18 cellular contexts compared by ENCODE assay signal in genomic region chr12:82682326-82682725, GRCh38. TPM values are rescaled to one million over a fixed set of nuclear protein-coding genes. Genes with fewer than 3 reads are reported as not detected.
A peak's percentile ranks its signal among the peaks of the same experiment; 100 is the strongest.
DNase-seq lines count a peak whose midpoint lies in the region; ATAC-seq and TF ChIP-seq lines count a peak whose summit lies in the region.
"Had no signal": no experiment of that assay in that cellular context is flagged by ENCODE, and none has a peak within 500 bp of the region (broad histone marks: within the 10 kb centered on the region; RNA-seq: fewer than 3 reads in every experiment).

No MANE protein-coding gene starts in this region.

- intact Hi-C loops in heart left ventricle (cut with DNase I), result loop anchor here in 7 of 10 donors (5.0 to 10.0 kb wide), 4 partner anchors 1142 to 1822 kb away; no protein-coding TSS in a partner anchor

- ATAC-seq in GM23338 (no peak), HG03280 (IDR thresholded peaks at IDR 0.05; ENCODE audit: unreplicated experiment) (no peak), heart left ventricle (no peak)
- ATAC-seq: activated T-cell treated with anti-CD3 and anti-CD28 coated beads, Interleukin-2, amount 50 U/mL, for 72 hours; T-helper 17 cell had no signal

- H3F3A ChIP-seq in GM23338 (replicated peaks; ENCODE audit: low read depth), result no peaks in the 10 kb centered on the region

- peak overlapping the region; percentile 75; the same call in 1 of the 2 replicates for H2AFZ ChIP-seq in GM23338

- H3K4me1 Mint-ChIP-seq in GM23338, result peaks cover 13% of the 10 kb centered on the region
- H3K4me1 Mint-ChIP-seq: activated naive CD4-positive, alpha-beta T cell treated with anti-CD3 and anti-CD28 coated beads, Interleukin-2, amount 50 U/mL, for 24 hours had no signal

- H3K36me3 Mint-ChIP-seq in GM23338 (ENCODE audit: low read depth), result no peaks in the 10 kb centered on the region
- H3K36me3 Mint-ChIP-seq: activated naive CD4-positive, alpha-beta T cell treated with anti-CD3 and anti-CD28 coated beads, Interleukin-2, amount 50 U/mL, for 24 hours had no signal

- H3K4me1 ChIP-seq in BLaER1 treated with 17β-estradiol and CSF1 and Interleukin-3, amounts not matched to agents 10 nM and 100 nM, result peaks cover 0 to 27% (median 15%) of the 10 kb centered on the region in 10 experiments; a peak in 14 of 20 replicates
- H3K4me1 ChIP-seq in GM23338 (ENCODE audit: insufficient read depth) (peaks cover 9% of the 10 kb centered on the region; the same call in 1 of the 2 replicates), heart left ventricle (peaks cover 0 to 18% (median 0%) of the 10 kb centered on the region in 12 donors)

- peak overlapping the region in 8 of 11 experiments; percentile 19 to 63 (median 44); a peak in 10 of 22 replicates for H3K4me2 ChIP-seq in BLaER1 treated with 17β-estradiol and CSF1 and Interleukin-3, amounts not matched to agents 10 nM and 100 nM
- H3K4me2 ChIP-seq in GM23338, result no peak overlapping the region

- no peak overlapping the region for H3K27ac Mint-ChIP-seq in GM23338
- H3K27ac Mint-ChIP-seq: activated naive CD4-positive, alpha-beta T cell treated with anti-CD3 and anti-CD28 coated beads, Interleukin-2, amount 50 U/mL, for 24 hours; activated T-cell treated with anti-CD3 and anti-CD28 coated beads, Interleukin-2, amount 50 U/mL, for 72 hours; T-helper 17 cell had no signal

- no peak for TF ChIP-seq POLR2A in heart left ventricle (IDR thresholded peaks at IDR 0.05)

- TF ChIP-seq CTCF in GM23338 (conservative IDR thresholded peaks at IDR 0.05; ENCODE audit: low read depth in 2 of 2) (no peak), WERI-Rb-1 (IDR thresholded peaks at IDR 0.05; ENCODE audit: low read depth, low read length) (no peak), heart left ventricle (IDR thresholded peaks at IDR 0.05) (no peak)

- H3K27ac ChIP-seq in BLaER1 treated with 17β-estradiol and CSF1 and Interleukin-3, amounts not matched to agents 10 nM and 100 nM, result no peak overlapping the region
- H3K27ac ChIP-seq in GM23338 (ENCODE audit: low read depth), result no peak overlapping the region
- no peak overlapping the region for H3K27ac ChIP-seq in WERI-Rb-1
- no peak overlapping the region for H3K27ac ChIP-seq in heart left ventricle
- H3K27ac ChIP-seq: tibial nerve had no signal

- no peaks in the 10 kb centered on the region for H3K79me2 ChIP-seq in GM23338 (replicated peaks; ENCODE audit: insufficient read depth)

- no peaks in the 10 kb centered on the region for H4K20me1 ChIP-seq in BLaER1 treated with 17β-estradiol and CSF1 and Interleukin-3, amounts not matched to agents 10 nM and 100 nM
- no peaks in the 10 kb centered on the region for H4K20me1 ChIP-seq in GM23338 (replicated peaks; ENCODE audit: insufficient read depth)

- H3K9me3 ChIP-seq in BLaER1 treated with 17β-estradiol and CSF1 and Interleukin-3, amounts not matched to agents 10 nM and 100 nM (replicated peaks in 1 of 11), result no peaks in the 10 kb centered on the region
- H3K9me3 ChIP-seq in WERI-Rb-1 (ENCODE audit: severe bottlenecking) (no peaks in the 10 kb centered on the region), heart left ventricle (no peaks in the 10 kb centered on the region)
- H3K9me3 ChIP-seq: tibial nerve had no signal

- 54 to 100% (median 77%) methylated on average over 1 of the region's 1 CpG for WGBS in heart left ventricle, 4 donors

- H3K4me3 Mint-ChIP-seq in GM23338, result no peak overlapping the region
- H3K4me3 Mint-ChIP-seq: activated naive CD4-positive, alpha-beta T cell treated with anti-CD3 and anti-CD28 coated beads, Interleukin-2, amount 50 U/mL, for 24 hours; activated T-cell treated with anti-CD3 and anti-CD28 coated beads, Interleukin-2, amount 50 U/mL, for 72 hours; T-helper 17 cell had no signal

- H3K36me3 ChIP-seq in BLaER1 treated with 17β-estradiol and CSF1 and Interleukin-3, amounts not matched to agents 10 nM and 100 nM, result no peaks in the 10 kb centered on the region
- H3K36me3 ChIP-seq in GM23338 (ENCODE audit: insufficient read depth) (no peaks in the 10 kb centered on the region), WERI-Rb-1 (no peaks in the 10 kb centered on the region), heart left ventricle (no peaks in the 10 kb centered on the region)
- H3K36me3 ChIP-seq: tibial nerve had no signal

- H3K27me3 ChIP-seq in BLaER1 treated with 17β-estradiol and CSF1 and Interleukin-3, amounts not matched to agents 10 nM and 100 nM, result no peaks in the 10 kb centered on the region
- H3K27me3 ChIP-seq in GM23338 (ENCODE audit: insufficient read depth) (peaks cover 5% of the 10 kb centered on the region; the same call in 1 of the 2 replicates), WERI-Rb-1 (ENCODE audit: insufficient read depth, low read depth, severe bottlenecking) (no peaks in the 10 kb centered on the region), heart left ventricle (no peaks in the 10 kb centered on the region)
- H3K27me3 ChIP-seq: tibial nerve had no signal

- H3K9ac ChIP-seq in BLaER1 treated with 17β-estradiol and CSF1 and Interleukin-3, amounts not matched to agents 10 nM and 100 nM, result no peak overlapping the region

- no peak overlapping the region for H3K4me3 ChIP-seq in BLaER1 treated with 17β-estradiol and CSF1 and Interleukin-3, amounts not matched to agents 10 nM and 100 nM
- H3K4me3 ChIP-seq in GM23338, result no peak overlapping the region
- no peak overlapping the region for H3K4me3 ChIP-seq in WERI-Rb-1 (ENCODE audit: low read depth, low read length)
- no peak overlapping the region for H3K4me3 ChIP-seq in heart left ventricle
- H3K4me3 ChIP-seq: tibial nerve had no signal

- H3K27me3 Mint-ChIP-seq in GM23338 (ENCODE audit: insufficient read depth, low read depth, poor library complexity), result peaks cover 5% of the 10 kb centered on the region

- H3K9me2 ChIP-seq in GM23338 (ENCODE audit: insufficient read depth), result no peaks in the 10 kb centered on the region

- H3K9me3 Mint-ChIP-seq in GM23338, result no peaks in the 10 kb centered on the region
- H3K9me3 Mint-ChIP-seq: activated naive CD4-positive, alpha-beta T cell treated with anti-CD3 and anti-CD28 coated beads, Interleukin-2, amount 50 U/mL, for 24 hours; activated T-cell treated with anti-CD3 and anti-CD28 coated beads, Interleukin-2, amount 50 U/mL, for 72 hours had no signal

- peak; percentile 22 for DNase-seq in GM23338 (ENCODE audit: low spot score)
- DNase-seq in WERI-Rb-1, result peak; percentile 37
- DNase-seq in left kidney (ENCODE audit: low read depth, low spot score), result peak; percentile 53
- DNase-seq in NCI-H1436 treated with DMSO at 0.1 percent for 48 hours (lab: John Stamatoyannopoulos, UW), result no peak
- no peak for DNase-seq in activated CD4-positive, alpha-beta T cell treated with anti-CD3 and anti-CD28 coated beads for 48 hours
- DNase-seq in heart left ventricle, result no peak
- DNase-seq: activated CD8-positive, alpha-beta memory T cell treated with anti-CD3 and anti-CD28 coated beads for 24 hours; activated T-cell treated with anti-CD3 and anti-CD28 coated beads, Interleukin-2, amount 50 U/mL, for 72 hours; NCI-H1930; NCI-H524 treated with DMSO at 0.1 percent for 48 hours; OCI-M1; SIG-M5; stimulated activated naive CD4-positive, alpha-beta T cell; T-helper 17 cell had no signal

RNA-seq across cellular contexts. Expression of gene TMTC2, which starts 4.4 kb away (rescaled TPM):
- total RNA-seq in GM23338 (2014; rRNA removed; shearing (Covaris generic)), result 6.5 and 7.8 TPM in 2 replicates
- polyA plus RNA-seq in GM23338 (2016; fragmentation: Nextera tagmentation; extraction: Ambion mirVana) (0.57 and 0.83 TPM in 2 replicates), heart left ventricle (1 to 10 TPM; 1.1 to 2.5 TPM)
- total RNA-seq in heart left ventricle, result 1 to 10 TPM; 2.6 to 5.7 (median 3.4) TPM

Comparison
In these comparisons a context has a peak if more than half of its experiments do, and no peak if none do; other contexts are left out.
1. DNase-seq: peak in GM23338 (single experiment), WERI-Rb-1 (single experiment) and left kidney (single experiment); none in NCI-H1436 treated with DMSO at 0.1 percent for 48 hours (single experiment), activated CD4-positive, alpha-beta T cell treated with anti-CD3 and anti-CD28 coated beads for 48 hours (single experiment) and heart left ventricle (0 of 5).